Comparison of ENCODE assay signal across 20 cellular contexts in the genomic region with DNA sequence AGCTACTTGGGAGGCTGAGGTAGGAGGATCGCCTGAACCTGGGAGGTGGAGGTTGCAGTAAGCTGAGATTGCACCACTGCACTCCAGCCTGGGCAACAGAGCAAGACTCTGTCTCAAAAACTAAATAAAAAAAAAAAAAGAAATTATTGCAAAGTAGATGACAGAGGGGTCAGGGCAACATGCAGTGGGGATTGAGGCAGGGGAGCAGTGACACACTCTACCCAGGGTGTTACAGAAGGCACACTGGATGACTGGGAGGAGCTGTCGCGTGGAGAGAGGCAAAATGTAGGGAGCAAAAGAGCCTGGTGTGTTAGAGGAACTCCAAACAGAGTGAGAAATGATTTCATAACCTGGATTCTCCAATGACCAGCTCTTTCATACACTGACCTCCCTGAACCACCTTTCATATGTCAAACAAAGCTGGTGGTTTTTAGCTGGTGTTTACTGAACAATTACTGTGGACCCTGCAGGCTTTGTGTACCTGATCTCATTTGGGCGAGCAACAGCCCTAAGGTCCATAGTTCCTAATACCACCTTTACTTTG. TPM values are rescaled to one million over a fixed set of nuclear protein-coding genes. Genes with fewer than 3 reads are reported as not detected.
"Had no signal": no experiment of that assay in that cellular context is flagged by ENCODE, and none has a peak within 500 bp of the region (broad histone marks: within the 10 kb centered on the region; RNA-seq: fewer than 3 reads in every experiment).

No MANE protein-coding gene starts in this region.

- H3K36me3 ChIP-seq: SJSA1 had no signal

- H3K4me3 ChIP-seq: K562, SJSA1, SK-N-MC had no signal

- H3K27ac Mint-ChIP-seq: IgD-negative memory B cell had no signal

- FAIRE-seq: K562, RCC 7860 had no signal

- DNase-seq: NCI-H1092, NCI-H1105 treated with DMSO at 0.1 percent for 48 hours, NCI-H1417 treated with DMSO at 0.1 percent for 48 hours, NCI-H1694, NCI-H187 treated with DMSO at 0.1 percent for 48 hours, NCI-H2029 treated with DMSO at 0.1 percent for 48 hours, NCI-H2227 treated with DMSO at 0.1 percent for 48 hours, NCI-H524, NCI-H526 treated with DMSO at 0.1 percent for 48 hours, NCI-H774, Right ventricle myocardium superior, RPMI8226, SIG-M5 had no signal

- H3K9me3 Mint-ChIP-seq: IgD-negative memory B cell had no signal

- H3K4me1 ChIP-seq: SJSA1 had no signal

- H3K4me3 Mint-ChIP-seq: IgD-negative memory B cell had no signal

- H3K27ac ChIP-seq: SJSA1, SK-N-MC had no signal

- H3K27me3 Mint-ChIP-seq: IgD-negative memory B cell had no signal

- H3K9me3 ChIP-seq: SJSA1 had no signal

RNA-seq across cellular contexts. Expression of a gene that starts 31.2 kb away (rescaled TPM):
- total RNA-seq: K562, LHCN-M2, NCI-H460, Right ventricle myocardium superior, SJSA1 had no signal
- polyA plus RNA-seq: K562 had no signal
